Comparison of ENCODE assay signal across 13 cellular contexts in genomic region chr13:77310579-77311279, GRCh38. TPM values are rescaled to one million over a fixed set of nuclear protein-coding genes. Genes with fewer than 3 reads are reported as not detected.
DNase-seq lines count a peak whose midpoint lies in the region; ATAC-seq and TF ChIP-seq lines count a peak whose summit lies in the region.
"Had no signal": no experiment of that assay in that cellular context is flagged by ENCODE, and none has a peak within 500 bp of the region (broad histone marks: within the 10 kb centered on the region; RNA-seq: fewer than 3 reads in every experiment).

No MANE protein-coding gene starts in this region.

- H3K27me3 ChIP-seq in right atrium auricular region: no peaks in the 10 kb centered on the region
- H3K27me3 ChIP-seq in iPS-20b (ENCODE audit: insufficient read depth, low read length): no peaks in the 10 kb centered on the region
- H3K27me3 ChIP-seq in tibial artery: no peaks in the 10 kb centered on the region
- no peaks in the 10 kb centered on the region for H3K27me3 ChIP-seq in MM.1S (replicated peaks; ENCODE audit: insufficient read depth, low read length)
- H3K27me3 ChIP-seq: MG63, transverse colon had no signal

- ATAC-seq in Right ventricle myocardium superior (ENCODE audit: poor library complexity) (peak; percentile 49), HG03469 (IDR thresholded peaks at IDR 0.05; ENCODE audit: unreplicated experiment) (no peak), GM18909 (IDR thresholded peaks at IDR 0.05; ENCODE audit: poor library complexity, unreplicated experiment) (no peak)

- H3K36me3 ChIP-seq in right atrium auricular region (no peaks in the 10 kb centered on the region), iPS-20b (ENCODE audit: insufficient read depth, low read depth, low read length) (no peaks in the 10 kb centered on the region), tibial artery (no peaks in the 10 kb centered on the region), MM.1S (replicated peaks; ENCODE audit: insufficient read depth, low read length) (no peaks in the 10 kb centered on the region)
- H3K36me3 ChIP-seq: MG63, transverse colon had no signal

- H3K9me2 ChIP-seq in MM.1S (replicated peaks; ENCODE audit: insufficient read depth, low read length): no peaks in the 10 kb centered on the region

- no peaks in the 10 kb centered on the region for H3K9me3 ChIP-seq in right atrium auricular region
- no peaks in the 10 kb centered on the region for H3K9me3 ChIP-seq in iPS-20b (ENCODE audit: insufficient read depth, low read depth, low read length)
- H3K9me3 ChIP-seq in tibial artery: no peaks in the 10 kb centered on the region
- no peaks in the 10 kb centered on the region for H3K9me3 ChIP-seq in MM.1S (replicated peaks; ENCODE audit: insufficient read depth, low read length)
- H3K9me3 ChIP-seq: MG63, transverse colon had no signal

- H3F3A ChIP-seq in MM.1S (ENCODE audit: insufficient read depth, low read length): no peaks in the 10 kb centered on the region

- intact Hi-C loops in Right ventricle myocardium superior (cut with DNase I): no loop called here
- intact Hi-C loops in tibial artery (cut with DNase I; ENCODE audit: low total_unique reads): no loop called here

- peaks cover 54% of the 10 kb centered on the region for H4K20me1 ChIP-seq in MM.1S (ENCODE audit: insufficient read depth, low read length)

- H3K9ac ChIP-seq in iPS-20b (ENCODE audit: low read depth, low read length) (peak overlapping the region; percentile 34; the same call in 1 of the 2 replicates), MM.1S (ENCODE audit: low read length) (no peak overlapping the region)

- H3K4me1 ChIP-seq in right atrium auricular region (peaks cover 0 to 58% of the 10 kb centered on the region in 2 donors), iPS-20b (ENCODE audit: insufficient read depth, low read length) (peaks cover 33% of the 10 kb centered on the region), tibial artery (peaks cover 0 to 70% (median 39%) of the 10 kb centered on the region in 4 donors), MM.1S (ENCODE audit: low read length) (peaks cover 39% of the 10 kb centered on the region)

- peak overlapping the region in 1 of 2 donors; percentile 43 for H3K27ac ChIP-seq in right atrium auricular region
- peak overlapping the region; percentile 15; the same call in 1 of the 2 replicates for H3K27ac ChIP-seq in VCaP
- peak overlapping the region; percentile 46 for H3K27ac ChIP-seq in iPS-20b (ENCODE audit: low read length)
- peak overlapping the region; percentile 43 to 44 for H3K27ac ChIP-seq in tibial artery
- no peak overlapping the region for H3K27ac ChIP-seq in MM.1S (ENCODE audit: low read length)

- H2AFZ ChIP-seq in MM.1S (ENCODE audit: low read length): no peak overlapping the region

- no peak overlapping the region for H3K4me2 ChIP-seq in MM.1S (ENCODE audit: low read depth, low read length)

- H3K4me3 ChIP-seq in right atrium auricular region (no peak overlapping the region), iPS-20b (ENCODE audit: low read length) (no peak overlapping the region), tibial artery (no peak overlapping the region), MM.1S (ENCODE audit: low read length) (no peak overlapping the region)
- H3K4me3 ChIP-seq: MG63, transverse colon had no signal

- H3K79me2 ChIP-seq in MM.1S (ENCODE audit: low read length): peaks cover 99% of the 10 kb centered on the region

- TF ChIP-seq CTCF in right atrium auricular region (IDR thresholded peaks at IDR 0.05) (no peak), VCaP (conservative IDR thresholded peaks at IDR 0.05) (no peak), tibial artery (IDR thresholded peaks at IDR 0.05) (no peak), MM.1S (IDR thresholded peaks at IDR 0.05; ENCODE audit: low read length) (no peak)

- DNase-seq in Right ventricle myocardium superior: no peak
- DNase-seq in right atrium auricular region (ENCODE audit: low spot score): no peak
- DNase-seq in tibial artery: no peak
- DNase-seq in MM.1S: no peak
- DNase-seq: aorta, DMS79, hypothalamus, MG63, transverse colon had no signal

RNA-seq across cellular contexts. Expression of gene MYCBP2, which starts 16.2 kb away (rescaled TPM):
- total RNA-seq in Right ventricle myocardium superior (43.7 TPM), right atrium auricular region (10 to 100 TPM; 78.6 to 91.2 TPM)
